Comparison of ENCODE assay signal across 9 cellular contexts in genomic region chr3:160886421-160886820, GRCh38.
DNase-seq lines count a peak whose midpoint lies in the region; ATAC-seq, FAIRE-seq and TF ChIP-seq lines count a peak whose summit lies in the region.
"Had no signal": no experiment of that assay in that cellular context is flagged by ENCODE, and none has a peak within 500 bp of the region (broad histone marks: within the 10 kb centered on the region; RNA-seq: fewer than 3 reads in every experiment).

No MANE protein-coding gene starts in this region.

- FAIRE-seq in urothelium cell line (lab: Jason Lieb, UNC): no peak

- no peak for TF ChIP-seq CTCF in neural crest cell (conservative IDR thresholded peaks at IDR 0.05)

- no peaks in the 10 kb centered on the region for H3K27me3 Mint-ChIP-seq in neural crest cell (ENCODE audit: low read depth)

- peaks cover 36% of the 10 kb centered on the region for H3K9me3 Mint-ChIP-seq in neural crest cell

- H3K36me3 Mint-ChIP-seq in neural crest cell (ENCODE audit: low read depth): peaks cover 34% of the 10 kb centered on the region

- H3K27ac Mint-ChIP-seq in neural crest cell (ENCODE audit: unreplicated experiment): peak overlapping the region; percentile 46

- DNase-seq in neural crest cell (ENCODE audit: low read depth, low spot score) (no peak), HT-29 (ENCODE audit: low spot score) (no peak), activated T-cell treated with anti-CD3 and anti-CD28 coated beads for 4 hours (no peak), urothelium cell line (ENCODE audit: low spot score) (no peak), pons (ENCODE audit: low spot score) (no peak)
- DNase-seq: NCI-H1048 had no signal

- no peak overlapping the region for H3K4me3 Mint-ChIP-seq in neural crest cell

- ATAC-seq in GM18873 (IDR thresholded peaks at IDR 0.05; ENCODE audit: low FRiP score, unreplicated experiment) (peak; percentile 86), GM21786 (IDR thresholded peaks at IDR 0.05; ENCODE audit: unreplicated experiment) (peak; percentile 76), HG03280 (IDR thresholded peaks at IDR 0.05; ENCODE audit: unreplicated experiment) (peak; percentile 84)

- peaks cover 14% of the 10 kb centered on the region for H3K4me1 Mint-ChIP-seq in neural crest cell
